In genomic region chr2:194602750-194603149, GRCh38 we compare ENCODE assay signal across 15 cellular contexts.
DNase-seq lines count a peak whose midpoint lies in the region; FAIRE-seq and TF ChIP-seq lines count a peak whose summit lies in the region.
"Had no signal": no experiment of that assay in that cellular context is flagged by ENCODE, and none has a peak within 500 bp of the region (broad histone marks: within the 10 kb centered on the region; RNA-seq: fewer than 3 reads in every experiment).

No MANE protein-coding gene starts in this region.

- H3K27ac ChIP-seq in epithelial cell of prostate, result no peak overlapping the region

- peak; percentile 82 for DNase-seq in DMS153 (lab: John Stamatoyannopoulos, UW)
- peak; percentile 74 for DNase-seq in HT-29 (ENCODE audit: low spot score)
- peak; percentile 35 for DNase-seq in NCI-H748 treated with DMSO at 0.1 percent for 48 hours (lab: John Stamatoyannopoulos, UW)
- DNase-seq in epithelial cell of prostate (ENCODE audit: low read depth, low spot score), result peak; percentile 14
- no peak for DNase-seq in NCI-H1436 treated with DMSO at 0.1 percent for 48 hours (lab: John Stamatoyannopoulos, UW)
- DNase-seq in NOMO-1 treated with dmso at 0.1 percent for 144 hours (lab: John Stamatoyannopoulos, UW; ENCODE audit: unreplicated experiment), result no peak
- no peak for DNase-seq in GM12891 (ENCODE audit: insufficient read length, low spot score)
- DNase-seq: C1 segment of cervical spinal cord, EL, H7, NCI-H1436, NCI-H2081 treated with DMSO at 0.1 percent for 48 hours, NCI-H524, SHP77 treated with DMSO at 0.1 percent for 48 hours, T-helper 17 cell had no signal

- no peak for FAIRE-seq in GM12891 (lab: Jason Lieb, UNC)

- no peak for TF ChIP-seq POLR2A in GM12891 (IDR thresholded peaks at IDR 0.05; ENCODE audit: low read depth, low read length)

TF ChIP-seq in GM12891, 5 proteins besides CTCF, POLR2A, EP300 and RAD21:
- TF ChIP-seq PAX5 (IDR thresholded peaks at IDR 0.05; ENCODE audit: insufficient read depth, low read length, severe bottlenecking), result no peak
- no peak for TF ChIP-seq TAF1 (IDR thresholded peaks at IDR 0.05; ENCODE audit: low read depth, low read length)
- no peak for TF ChIP-seq POU2F2 (IDR thresholded peaks at IDR 0.05; ENCODE audit: low read depth, low read length)
- no peak for TF ChIP-seq SPI1 (IDR thresholded peaks at IDR 0.05; ENCODE audit: low read depth, low read length)
- TF ChIP-seq POLR2AphosphoS5 (IDR thresholded peaks at IDR 0.05; ENCODE audit: low read depth, low read length), result no peak

Comparison
In these comparisons a context has a peak if more than half of its experiments do, and no peak if none do; other contexts are left out.
1. DNase-seq: peak in DMS153 (single experiment), HT-29 (single experiment), NCI-H748 treated with DMSO at 0.1 percent for 48 hours (single experiment) and epithelial cell of prostate (single experiment); none in NCI-H1436 treated with DMSO at 0.1 percent for 48 hours (single experiment), NOMO-1 treated with dmso at 0.1 percent for 144 hours (single experiment) and GM12891 (single experiment).